ENCODE assay signal across 1 cellular context in the genomic region with DNA sequence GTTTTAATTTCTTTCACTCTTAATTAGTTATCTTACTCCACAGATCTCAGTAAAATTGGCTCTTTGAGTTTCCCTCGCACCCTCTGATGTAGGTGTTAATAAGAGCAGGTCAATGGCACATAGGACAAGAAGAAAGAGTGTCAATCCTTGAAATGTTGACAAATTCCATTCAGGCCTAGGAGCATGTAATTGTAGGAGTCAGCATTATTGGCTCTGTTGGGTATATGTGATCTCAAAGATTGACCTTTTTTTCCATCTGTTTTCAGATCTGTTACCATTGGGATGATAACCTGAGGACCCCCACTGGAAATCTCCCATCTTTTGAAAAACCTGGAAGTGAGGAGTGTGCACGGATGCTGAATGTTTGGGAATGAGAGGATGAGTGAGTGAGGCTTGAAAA.
TF ChIP-seq lines count a peak whose summit lies in the region.

No MANE protein-coding gene starts in this region.

TF ChIP-seq in A549, 52 proteins besides CTCF, POLR2A, EP300 and RAD21 (continued from another document):
- TF ChIP-seq ZNF302 (CRISPR knock-in tag; IDR thresholded peaks at IDR 0.05), result no peak
